In the genomic region with DNA sequence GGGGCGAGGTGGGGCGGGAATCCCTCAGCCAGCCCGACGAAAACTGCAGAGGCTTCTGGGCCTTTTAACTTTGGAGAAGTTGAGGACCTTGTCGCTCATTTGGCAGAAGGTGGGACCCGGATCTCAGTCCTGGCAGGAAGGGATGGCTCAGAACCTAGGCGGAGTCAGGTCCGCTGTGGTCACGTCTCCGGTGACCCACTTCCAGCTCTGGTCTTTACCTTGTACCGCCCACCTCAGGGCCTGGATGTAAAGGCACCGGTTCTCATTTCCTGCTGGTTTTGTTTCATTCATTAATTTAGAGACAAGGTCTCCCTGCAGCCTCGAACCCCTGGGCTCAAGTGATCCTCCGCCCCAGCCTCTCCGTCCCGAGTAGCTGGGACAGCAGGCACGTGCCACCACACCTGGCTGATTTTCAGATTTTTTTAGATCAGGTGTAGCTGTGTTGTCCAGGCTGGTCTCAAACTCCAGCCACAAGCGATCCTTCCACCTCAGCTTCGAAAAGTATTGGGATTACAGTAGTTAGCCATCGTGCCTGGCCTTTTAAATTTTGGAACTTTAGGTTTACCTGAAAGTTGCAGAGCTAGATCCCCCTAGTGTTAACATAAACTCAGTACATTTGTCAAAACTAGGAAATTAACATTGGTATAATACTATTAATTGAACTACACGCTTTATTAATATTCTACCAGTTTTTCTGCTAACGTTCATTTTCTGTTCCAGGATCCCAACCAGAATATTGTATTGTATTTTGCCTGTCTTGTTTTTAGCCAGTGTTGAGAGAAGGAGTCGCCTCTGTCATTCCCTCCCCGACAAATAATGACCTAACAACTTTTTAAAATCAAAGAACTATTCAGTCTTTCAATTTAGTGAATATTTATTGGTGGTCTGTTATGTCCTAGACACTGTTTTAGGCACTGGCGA, we compare ENCODE assay signal across 8 cellular contexts. TPM values are rescaled to one million over a fixed set of nuclear protein-coding genes. Genes with fewer than 3 reads are reported as not detected.
DNase-seq lines count a peak whose midpoint lies in the region; ATAC-seq and TF ChIP-seq lines count a peak whose summit lies in the region.

No MANE protein-coding gene starts in this region.

- H3K4me3 ChIP-seq in WI38 (ENCODE audit: low read depth, low read length) = peak overlapping the region; percentile 78
- H3K4me3 ChIP-seq in lower lobe of right lung = peak overlapping the region; percentile 83

- H3K27me3 Mint-ChIP-seq in dendritic cell treated with granulocyte-macrophage colony-stimulating factor and Interleukin-4, amounts not matched to agents 40 ng/mL and 50 ng/mL, for 4 days = no peaks in the 10 kb centered on the region

- DNase-seq in NCI-H2107 treated with DMSO at 0.1 percent for 48 hours (lab: John Stamatoyannopoulos, UW; ENCODE audit: unreplicated experiment) = peak; percentile 47
- DNase-seq in NCI-H2107 (lab: John Stamatoyannopoulos, UW) = no peak
- DNase-seq in NCI-H1092 (lab: John Stamatoyannopoulos, UW) = peak; percentile 26
- DNase-seq in lower lobe of right lung = no peak
- DNase-seq in stimulated activated CD8-positive, alpha-beta memory T cell treated with anti-CD3 and anti-CD28 coated beads, Interleukin-4, amount 100 ng/mL, for 4 hours (ENCODE audit: low read depth in 2 of 2, low spot score in 1 of 2) = peak; percentile 2 to 14

- no peaks in the 10 kb centered on the region for H3K9me3 Mint-ChIP-seq in dendritic cell treated with granulocyte-macrophage colony-stimulating factor and Interleukin-4, amounts not matched to agents 40 ng/mL and 50 ng/mL, for 4 days

- peaks cover 12% of the 10 kb centered on the region for H3K4me1 Mint-ChIP-seq in dendritic cell treated with granulocyte-macrophage colony-stimulating factor and Interleukin-4, amounts not matched to agents 40 ng/mL and 50 ng/mL, for 4 days (ENCODE audit: low read depth)

- H3K27ac ChIP-seq in lower lobe of right lung = peak overlapping the region; percentile 97

- no peaks in the 10 kb centered on the region for H3K27me3 ChIP-seq in lower lobe of right lung (ENCODE audit: low read depth)

- ATAC-seq in HG02642 (IDR thresholded peaks at IDR 0.05; ENCODE audit: poor library complexity, unreplicated experiment) (peak; percentile 42), lower lobe of right lung (peak; percentile 75 to 79)

- no peak for TF ChIP-seq CTCF in WI38 (IDR thresholded peaks at IDR 0.05; ENCODE audit: low read depth, low read length)
- TF ChIP-seq CTCF in lower lobe of right lung (IDR thresholded peaks at IDR 0.05) = peak; percentile 43

- peaks cover 17% of the 10 kb centered on the region for H3K4me1 ChIP-seq in lower lobe of right lung

- peak overlapping the region; percentile 91 for H3K27ac Mint-ChIP-seq in dendritic cell treated with granulocyte-macrophage colony-stimulating factor and Interleukin-4, amounts not matched to agents 40 ng/mL and 50 ng/mL, for 4 days

- no peaks in the 10 kb centered on the region for H3K9me3 ChIP-seq in lower lobe of right lung

- intact Hi-C loops in dendritic cell treated with granulocyte-macrophage colony-stimulating factor and Interleukin-4, amounts not matched to agents 40 ng/mL and 50 ng/mL, for 4 days (cut with micrococcal nuclease) = loop anchor here (1.0 to 5.0 kb wide), 3 partner anchors 19 to 87 kb away; partner anchors contain the start of genes C18orf54, MBD2 and STARD6
- intact Hi-C loops in lower lobe of right lung (cut with DNase I) = no loop called here

- H3K4me3 Mint-ChIP-seq in dendritic cell treated with granulocyte-macrophage colony-stimulating factor and Interleukin-4, amounts not matched to agents 40 ng/mL and 50 ng/mL, for 4 days = peak overlapping the region; percentile 69

- no peaks in the 10 kb centered on the region for H3K36me3 Mint-ChIP-seq in dendritic cell treated with granulocyte-macrophage colony-stimulating factor and Interleukin-4, amounts not matched to agents 40 ng/mL and 50 ng/mL, for 4 days (ENCODE audit: low read depth)

- H3K36me3 ChIP-seq in lower lobe of right lung = no peaks in the 10 kb centered on the region

RNA-seq across cellular contexts. Expression of gene POLI, which starts 0.9 kb away (rescaled TPM):
- 27.4 TPM for total RNA-seq in lower lobe of right lung

RNA-seq across cellular contexts. Expression of gene MBD2, which starts 45.7 kb away (rescaled TPM):
- total RNA-seq in lower lobe of right lung = 102 TPM

Comparison
In these comparisons a context has a peak if more than half of its experiments do, and no peak if none do; other contexts are left out.
1. DNase-seq: peak in NCI-H2107 treated with DMSO at 0.1 percent for 48 hours (single experiment), NCI-H1092 (single experiment) and stimulated activated CD8-positive, alpha-beta memory T cell treated with anti-CD3 and anti-CD28 coated beads, Interleukin-4, amount 100 ng/mL, for 4 hours (2 of 2); none in NCI-H2107 (single experiment) and lower lobe of right lung (single experiment).